Comparison of ENCODE assay signal across 9 cellular contexts in genomic region chr11:72483412-72484186, GRCh38. TPM values are rescaled to one million over a fixed set of nuclear protein-coding genes. Genes with fewer than 3 reads are reported as not detected.
A peak's percentile ranks its signal among the peaks of the same experiment; 100 is the strongest.
DNase-seq lines count a peak whose midpoint lies in the region; ATAC-seq lines count a peak whose summit lies in the region.
"Had no signal": no experiment of that assay in that cellular context is flagged by ENCODE, and none has a peak within 500 bp of the region (broad histone marks: within the 10 kb centered on the region; RNA-seq: fewer than 3 reads in every experiment).

No MANE protein-coding gene starts in this region.

- no peaks in the 10 kb centered on the region for H3K9me3 Mint-ChIP-seq in activated CD4-positive, alpha-beta memory T cell treated with anti-CD3 and anti-CD28 coated beads, Interleukin-2, amount 10 ng/mL, durations not matched to agents 7 days and 5 days
- no peaks in the 10 kb centered on the region for H3K9me3 Mint-ChIP-seq in stimulated activated memory B cell treated with anti-CD40 and anti-IgM and Interleukin-4, amounts not matched to agents 10 μg/mL and 1 μg/mL and 100 μg/mL, for 72 hours

- no peak overlapping the region for H3K4me3 Mint-ChIP-seq in activated CD4-positive, alpha-beta memory T cell treated with anti-CD3 and anti-CD28 coated beads, Interleukin-2, amount 10 ng/mL, durations not matched to agents 7 days and 5 days
- no peak overlapping the region for H3K4me3 Mint-ChIP-seq in stimulated activated memory B cell treated with anti-CD40 and anti-IgM and Interleukin-4, amounts not matched to agents 10 μg/mL and 1 μg/mL and 100 μg/mL, for 72 hours

- POLR2A ChIA-PET in activated CD4-positive, alpha-beta memory T cell treated with anti-CD3 and anti-CD28 coated beads, Interleukin-2, amount 10 ng/mL, durations not matched to agents 7 days and 5 days (lab: Charles Lee) = interaction anchor here (0.9 to 1.0 kb wide), 4 partner anchors 36 to 90 kb away, joined by 3 to 4 read pairs (median 3); no protein-coding TSS in a partner anchor

- no peak overlapping the region for H3K4me3 ChIP-seq in right cardiac atrium (ENCODE audit: low read length)

- no peaks in the 10 kb centered on the region for H3K36me3 Mint-ChIP-seq in activated CD4-positive, alpha-beta memory T cell treated with anti-CD3 and anti-CD28 coated beads, Interleukin-2, amount 10 ng/mL, durations not matched to agents 7 days and 5 days (ENCODE audit: low read depth)
- no peaks in the 10 kb centered on the region for H3K36me3 Mint-ChIP-seq in stimulated activated memory B cell treated with anti-CD40 and anti-IgM and Interleukin-4, amounts not matched to agents 10 μg/mL and 1 μg/mL and 100 μg/mL, for 72 hours

- CTCF ChIA-PET in activated CD4-positive, alpha-beta memory T cell treated with anti-CD3 and anti-CD28 coated beads, Interleukin-2, amount 10 ng/mL, durations not matched to agents 7 days and 5 days (lab: Charles Lee) = interaction anchor here (1.1 to 2.7 kb wide), 6 partner anchors 9 to 200 kb away, joined by 3 to 15 read pairs (median 6); no protein-coding TSS in a partner anchor

- no peaks in the 10 kb centered on the region for H3K4me1 ChIP-seq in right cardiac atrium (ENCODE audit: control insufficient read depth, insufficient read depth, low read length)

- intact Hi-C loops in right cardiac atrium (cut with DNase I) = loop anchor here in 3 of 4 donors (5.0 to 10.0 kb wide), 3 partner anchors 89 to 161 kb away; no protein-coding TSS in a partner anchor

- no peak overlapping the region for H3K27ac ChIP-seq in right cardiac atrium (ENCODE audit: low read length)

- peaks cover 18% of the 10 kb centered on the region for H3K4me1 Mint-ChIP-seq in activated CD4-positive, alpha-beta memory T cell treated with anti-CD3 and anti-CD28 coated beads, Interleukin-2, amount 10 ng/mL, durations not matched to agents 7 days and 5 days
- H3K4me1 Mint-ChIP-seq in stimulated activated memory B cell treated with anti-CD40 and anti-IgM and Interleukin-4, amounts not matched to agents 10 μg/mL and 1 μg/mL and 100 μg/mL, for 72 hours = peaks cover 12% of the 10 kb centered on the region

- no peaks in the 10 kb centered on the region for H3K9me3 ChIP-seq in right cardiac atrium (ENCODE audit: control insufficient read depth, low read length)

- peaks cover 2% of the 10 kb centered on the region for H3K27me3 ChIP-seq in right cardiac atrium (ENCODE audit: control insufficient read depth, insufficient read depth)

- 66% methylated on average over 10 of the region's 10 CpGs for WGBS in right cardiac atrium

- peak; percentile 71 to 77 for DNase-seq in Kasumi-1 (lab: John Stamatoyannopoulos, UW)
- DNase-seq in activated CD4-positive, alpha-beta memory T cell treated with anti-CD3 and anti-CD28 coated beads, Interleukin-2, amount 10 ng/mL, durations not matched to agents 7 days and 5 days = no peak
- DNase-seq in right cardiac atrium = no peak
- DNase-seq in stimulated activated naive CD4-positive, alpha-beta T cell (lab: John Stamatoyannopoulos, UW) = no peak
- no peak for DNase-seq in activated gamma-delta T cell (lab: John Stamatoyannopoulos, UW)
- DNase-seq: activated CD4-positive, alpha-beta T cell treated with anti-CD3 and anti-CD28 coated beads for 4 hours had no signal

- peak overlapping the region; percentile 45 for H3K27ac Mint-ChIP-seq in activated CD4-positive, alpha-beta memory T cell treated with anti-CD3 and anti-CD28 coated beads, Interleukin-2, amount 10 ng/mL, durations not matched to agents 7 days and 5 days
- no peak overlapping the region for H3K27ac Mint-ChIP-seq in stimulated activated memory B cell treated with anti-CD40 and anti-IgM and Interleukin-4, amounts not matched to agents 10 μg/mL and 1 μg/mL and 100 μg/mL, for 72 hours

- peak; percentile 47 to 55 for ATAC-seq in right cardiac atrium
- peak; percentile 24 for ATAC-seq in stimulated activated memory B cell treated with anti-CD40 and anti-IgM and Interleukin-4, amounts not matched to agents 10 μg/mL and 1 μg/mL and 100 μg/mL, for 72 hours
- ATAC-seq in GM18861 (IDR thresholded peaks at IDR 0.05; ENCODE audit: unreplicated experiment) = no peak
- no peak for ATAC-seq in HG03565 (IDR thresholded peaks at IDR 0.05; ENCODE audit: unreplicated experiment)

- peaks cover 8% of the 10 kb centered on the region for H3K27me3 Mint-ChIP-seq in activated CD4-positive, alpha-beta memory T cell treated with anti-CD3 and anti-CD28 coated beads, Interleukin-2, amount 10 ng/mL, durations not matched to agents 7 days and 5 days
- H3K27me3 Mint-ChIP-seq in stimulated activated memory B cell treated with anti-CD40 and anti-IgM and Interleukin-4, amounts not matched to agents 10 μg/mL and 1 μg/mL and 100 μg/mL, for 72 hours = peaks cover 40% of the 10 kb centered on the region

RNA-seq across cellular contexts. Expression of gene CLPB, which starts 49.3 kb away (rescaled TPM):
- total RNA-seq in activated CD4-positive, alpha-beta memory T cell treated with anti-CD3 and anti-CD28 coated beads, Interleukin-2, amount 10 ng/mL, durations not matched to agents 7 days and 5 days = 10 to 100 TPM; 17.8 to 18.4 TPM
- total RNA-seq in right cardiac atrium = 10 to 100 TPM; 13.5 to 17.7 (median 17.4) TPM
- polyA plus RNA-seq in right cardiac atrium = 11.0 TPM

Comparison
In these comparisons a context has a peak if more than half of its experiments do, and no peak if none do; other contexts are left out.
1. DNase-seq: peak in Kasumi-1 (2 of 2); none in activated CD4-positive, alpha-beta memory T cell treated with anti-CD3 and anti-CD28 coated beads, Interleukin-2, amount 10 ng/mL, durations not matched to agents 7 days and 5 days (single experiment), right cardiac atrium (0 of 3), stimulated activated naive CD4-positive, alpha-beta T cell (0 of 6) and activated gamma-delta T cell (single experiment).
2. ATAC-seq: peak in right cardiac atrium (2 of 2) and stimulated activated memory B cell treated with anti-CD40 and anti-IgM and Interleukin-4, amounts not matched to agents 10 μg/mL and 1 μg/mL and 100 μg/mL, for 72 hours (single experiment); none in GM18861 (single experiment) and HG03565 (single experiment).